ENCODE assay signal across 20 cellular contexts in the genomic region with DNA sequence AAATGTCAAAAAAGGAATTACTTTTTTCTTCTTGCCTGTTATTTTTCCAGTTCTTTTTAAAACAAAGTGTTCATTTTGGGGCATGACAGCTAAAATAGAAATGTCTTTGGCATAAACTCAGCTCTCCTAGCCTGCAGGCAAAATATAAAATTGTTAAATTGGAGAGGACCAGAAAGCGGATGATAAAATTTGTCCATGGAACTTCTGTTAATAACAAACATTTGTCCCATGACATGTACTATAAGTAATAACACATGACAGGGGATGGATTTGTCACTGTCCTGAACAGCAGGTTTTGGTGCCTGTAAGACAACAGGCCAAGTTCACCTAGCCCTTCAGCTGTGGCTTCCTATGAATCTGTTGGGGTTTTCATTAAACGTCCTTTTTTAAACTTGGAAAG.
DNase-seq lines count a peak whose midpoint lies in the region; ATAC-seq and TF ChIP-seq lines count a peak whose summit lies in the region.
"Had no signal": no experiment of that assay in that cellular context is flagged by ENCODE, and none has a peak within 500 bp of the region (broad histone marks: within the 10 kb centered on the region; RNA-seq: fewer than 3 reads in every experiment).

No MANE protein-coding gene starts in this region.

- TF ChIP-seq CTCF in GM23338 (conservative IDR thresholded peaks at IDR 0.05; ENCODE audit: low read depth in 2 of 2) (no peak), chondrocyte (IDR thresholded peaks at IDR 0.05) (no peak), nephron (IDR thresholded peaks at IDR 0.05; ENCODE audit: unreplicated experiment in 3 of 3) (no peak), vagina (IDR thresholded peaks at IDR 0.05) (no peak)

- peaks cover 5% of the 10 kb centered on the region for H3K27me3 Mint-ChIP-seq in GM23338 (ENCODE audit: insufficient read depth, low read depth, poor library complexity)
- H3K27me3 Mint-ChIP-seq in chondrocyte (ENCODE audit: low read depth) = no peaks in the 10 kb centered on the region
- H3K27me3 Mint-ChIP-seq in nephron (ENCODE audit: low read depth) = no peaks in the 10 kb centered on the region

- H3K9me3 Mint-ChIP-seq in GM23338 (no peaks in the 10 kb centered on the region; the same call in 2 of the 3 replicates), chondrocyte (ENCODE audit: low read depth) (peaks cover 8% of the 10 kb centered on the region), nephron (peaks cover 11% of the 10 kb centered on the region)
- H3K9me3 Mint-ChIP-seq: CD4-positive, alpha-beta memory T cell; HFFc6 had no signal

- no peak overlapping the region for H3K4me2 ChIP-seq in GM23338
- H3K4me2 ChIP-seq: BLaER1 had no signal

- H3K4me1 ChIP-seq in GM23338 (ENCODE audit: insufficient read depth) = no peaks in the 10 kb centered on the region
- H3K4me1 ChIP-seq in vagina = peaks cover 6% of the 10 kb centered on the region
- H3K4me1 ChIP-seq: BLaER1 had no signal

- H3K4me1 Mint-ChIP-seq in GM23338 = peaks cover 3% of the 10 kb centered on the region; the same call in 1 of the 3 replicates
- H3K4me1 Mint-ChIP-seq in chondrocyte (ENCODE audit: low read depth) = peaks cover 58% of the 10 kb centered on the region
- H3K4me1 Mint-ChIP-seq in nephron = peaks cover 22% of the 10 kb centered on the region
- H3K4me1 Mint-ChIP-seq: CD14-positive monocyte; CD4-positive, alpha-beta memory T cell; IgD-negative memory B cell had no signal

- no peaks in the 10 kb centered on the region for H3K27me3 ChIP-seq in GM23338 (ENCODE audit: insufficient read depth)
- no peaks in the 10 kb centered on the region for H3K27me3 ChIP-seq in vagina
- H3K27me3 ChIP-seq: BLaER1 had no signal

- H3K36me3 Mint-ChIP-seq in GM23338 (ENCODE audit: low read depth) = no peaks in the 10 kb centered on the region
- H3K36me3 Mint-ChIP-seq in chondrocyte (ENCODE audit: low read depth) = peaks cover 3% of the 10 kb centered on the region
- H3K36me3 Mint-ChIP-seq in nephron (ENCODE audit: low read depth) = no peaks in the 10 kb centered on the region
- H3K36me3 Mint-ChIP-seq: CD14-positive monocyte; CD4-positive, alpha-beta memory T cell; IgD-negative memory B cell had no signal

- no peak for TF ChIP-seq POLR2A in vagina (IDR thresholded peaks at IDR 0.05)

- H3K27ac ChIP-seq in GM23338 (ENCODE audit: low read depth) = no peak overlapping the region
- H3K27ac ChIP-seq in vagina = peak overlapping the region; percentile 6
- H3K27ac ChIP-seq: BLaER1 had no signal

- ATAC-seq in GM23338 (no peak), HG03571 (IDR thresholded peaks at IDR 0.05; ENCODE audit: unreplicated experiment) (no peak)
- ATAC-seq: HCT116, HepG2 had no signal

- H4K20me1 ChIP-seq in GM23338 (replicated peaks; ENCODE audit: insufficient read depth) = no peaks in the 10 kb centered on the region
- H4K20me1 ChIP-seq: BLaER1 had no signal

- no peaks in the 10 kb centered on the region for H3F3A ChIP-seq in GM23338 (replicated peaks; ENCODE audit: low read depth)

- DNase-seq in GM23338 (ENCODE audit: low spot score) = no peak
- no peak for DNase-seq in chondrocyte (ENCODE audit: low spot score)
- DNase-seq in vagina (ENCODE audit: extremely low spot score in 2 of 2) = no peak
- DNase-seq in occipital lobe (lab: John Stamatoyannopoulos, UW) = no peak
- no peak for DNase-seq in NCI-H2227 treated with DMSO at 0.1 percent for 48 hours (lab: John Stamatoyannopoulos, UW)
- DNase-seq: 8988T; Calu3; CD4-positive, alpha-beta memory T cell; DMS79 treated with DMSO at 0.1 percent for 48 hours; GF-D8; GOT3; H7; HFFc6 had no signal

- 0 out of 2 replicates have a peak, but pooled peaks cover 4% of the 10 kb centered on the region for H3K9me2 ChIP-seq in GM23338 (ENCODE audit: insufficient read depth)

- H3K4me3 Mint-ChIP-seq in GM23338 (no peak overlapping the region), chondrocyte (ENCODE audit: unreplicated experiment) (no peak overlapping the region), nephron (no peak overlapping the region)
- H3K4me3 Mint-ChIP-seq: CD14-positive monocyte; CD4-positive, alpha-beta memory T cell; HFFc6; IgD-negative memory B cell had no signal

- no peak overlapping the region for H3K4me3 ChIP-seq in GM23338
- no peak overlapping the region for H3K4me3 ChIP-seq in vagina
- H3K4me3 ChIP-seq: BLaER1 had no signal

- no peaks in the 10 kb centered on the region for H3K79me2 ChIP-seq in GM23338 (replicated peaks; ENCODE audit: insufficient read depth)

- H3K36me3 ChIP-seq in GM23338 (ENCODE audit: insufficient read depth) (no peaks in the 10 kb centered on the region), vagina (no peaks in the 10 kb centered on the region)
- H3K36me3 ChIP-seq: BLaER1 had no signal

- no peaks in the 10 kb centered on the region for H3K9me3 ChIP-seq in vagina
- H3K9me3 ChIP-seq: BLaER1 had no signal

- H3K27ac Mint-ChIP-seq in GM23338 (no peak overlapping the region), chondrocyte (ENCODE audit: unreplicated experiment) (peak overlapping the region; percentile 55), nephron (peak overlapping the region in 2 of 3 experiments; percentile 46 to 68)
- H3K27ac Mint-ChIP-seq: CD4-positive, alpha-beta memory T cell; HFFc6; IgD-negative memory B cell had no signal

- intact Hi-C loops in vagina (cut with DNase I) = no loop called here

- 0 out of 2 replicates have a peak overlapping the region, but pooled peaks have one; percentile 23 for H2AFZ ChIP-seq in GM23338

TF ChIP-seq in GM23338, 12 proteins besides CTCF, POLR2A, EP300 and RAD21:
- no peak for TF ChIP-seq EZH2phosphoT487 (IDR thresholded peaks at IDR 0.05; ENCODE audit: unreplicated experiment)
- TF ChIP-seq STAT1 (IDR thresholded peaks at IDR 0.05; ENCODE audit: unreplicated experiment) = no peak
